ENCODE assay signal across 8 cellular contexts in genomic region chr17:44014437-44015172, GRCh38. TPM values are rescaled to one million over a fixed set of nuclear protein-coding genes. Genes with fewer than 3 reads are reported as not detected.
DNase-seq lines count a peak whose midpoint lies in the region; ATAC-seq and TF ChIP-seq lines count a peak whose summit lies in the region.

Gene TMEM101 (minus strand): TSS chr17:44014963. CDS start chr17:44014952, 11 bp downstream.

- peak within 1 kb of the TSS; percentile 67 for H3K4me2 ChIP-seq in SU-DHL-6 (ENCODE audit: low read depth, low read length, poor library complexity, severe bottlenecking)

- intact Hi-C loops in Right ventricle myocardium inferior (cut with DNase I), result loop anchor here (5.0 kb wide), 1 partner anchor 108 kb away; the partner anchor contains the start of gene HDAC5

- H3K79me2 ChIP-seq in SU-DHL-6 (ENCODE audit: insufficient read depth, low read length), result no peaks in the 10 kb centered on the region

- peak within 1 kb of the TSS; percentile 87 for H3K9ac ChIP-seq in SU-DHL-6 (ENCODE audit: low read length)

- TF ChIP-seq CTCF in HFF-Myc (IDR thresholded peaks at IDR 0.05; ENCODE audit: low read depth, low read length, missing control alignments) (no peak), SU-DHL-6 (IDR thresholded peaks at IDR 0.05; ENCODE audit: insufficient read depth, low read length, poor library complexity, severe bottlenecking) (no peak), osteocyte (IDR thresholded peaks at IDR 0.05) (no peak), thoracic aorta (IDR thresholded peaks at IDR 0.05) (no peak)

- peak; percentile 95 for ATAC-seq in activated naive CD8-positive, alpha-beta T cell treated with anti-CD3 and anti-CD28 coated beads, Interleukin-2, amount 10 ng/mL, durations not matched to agents 7 days and 5 days (ENCODE audit: low read depth)
- ATAC-seq in Right ventricle myocardium inferior, result peak; percentile 88
- peak; percentile 86 for ATAC-seq in thoracic aorta (ENCODE audit: insufficient number of reproducible peaks, low FRiP score, low read depth)

- no peak within 1 kb of the TSS; the same call in 1 of the 2 replicates for H3K27ac ChIP-seq in SU-DHL-6 (ENCODE audit: low read depth, low read length)
- peak within 1 kb of the TSS; percentile 63 to 65 for H3K27ac ChIP-seq in thoracic aorta

- H3K27ac Mint-ChIP-seq in activated naive CD8-positive, alpha-beta T cell treated with anti-CD3 and anti-CD28 coated beads, Interleukin-2, amount 10 ng/mL, durations not matched to agents 7 days and 5 days, result peak within 1 kb of the TSS; percentile 99
- peak within 1 kb of the TSS; percentile 95 for H3K27ac Mint-ChIP-seq in osteocyte (ENCODE audit: unreplicated experiment)

- H3K27me3 Mint-ChIP-seq in activated naive CD8-positive, alpha-beta T cell treated with anti-CD3 and anti-CD28 coated beads, Interleukin-2, amount 10 ng/mL, durations not matched to agents 7 days and 5 days, result no peaks in the 10 kb centered on the region
- H3K27me3 Mint-ChIP-seq in osteocyte (ENCODE audit: unreplicated experiment), result no peaks in the 10 kb centered on the region

- H3F3A ChIP-seq in SU-DHL-6 (ENCODE audit: insufficient read depth), result no peaks in the 10 kb centered on the region

- peaks cover 4% of the 10 kb centered on the region for H3K36me3 Mint-ChIP-seq in activated naive CD8-positive, alpha-beta T cell treated with anti-CD3 and anti-CD28 coated beads, Interleukin-2, amount 10 ng/mL, durations not matched to agents 7 days and 5 days
- peaks cover 6% of the 10 kb centered on the region for H3K36me3 Mint-ChIP-seq in osteocyte (ENCODE audit: unreplicated experiment)

- H3K4me1 Mint-ChIP-seq in activated naive CD8-positive, alpha-beta T cell treated with anti-CD3 and anti-CD28 coated beads, Interleukin-2, amount 10 ng/mL, durations not matched to agents 7 days and 5 days, result peaks cover 9% of the 10 kb centered on the region
- peaks cover 23% of the 10 kb centered on the region for H3K4me1 Mint-ChIP-seq in osteocyte (ENCODE audit: unreplicated experiment)

- H3K4me3 ChIP-seq in HFF-Myc (replicated peaks; ENCODE audit: low read depth, low read length) (peak within 1 kb of the TSS; percentile 99), SU-DHL-6 (ENCODE audit: insufficient read depth, low read length, poor library complexity, severe bottlenecking) (peak within 1 kb of the TSS; percentile 77), thoracic aorta (peak within 1 kb of the TSS; percentile 96)

- H3K4me1 ChIP-seq in thoracic aorta (ENCODE audit: control insufficient read depth in 1 of 2, low read depth in 2 of 2), result peaks cover 9 to 13% of the 10 kb centered on the region in 2 donors

- H3K27me3 ChIP-seq in SU-DHL-6 (ENCODE audit: low read length) (no peaks in the 10 kb centered on the region), thoracic aorta (replicated peaks; ENCODE audit: insufficient read depth) (no peaks in the 10 kb centered on the region)

- peak within 1 kb of the TSS; percentile 79 for H2AFZ ChIP-seq in SU-DHL-6 (ENCODE audit: low read depth, low read length, severe bottlenecking)

- no peaks in the 10 kb centered on the region for H3K9me2 ChIP-seq in SU-DHL-6 (replicated peaks; ENCODE audit: insufficient read depth, low read length)

- H3K9me3 Mint-ChIP-seq in activated naive CD8-positive, alpha-beta T cell treated with anti-CD3 and anti-CD28 coated beads, Interleukin-2, amount 10 ng/mL, durations not matched to agents 7 days and 5 days, result no peaks in the 10 kb centered on the region
- H3K9me3 Mint-ChIP-seq in osteocyte (ENCODE audit: unreplicated experiment), result no peaks in the 10 kb centered on the region

- DNase-seq in GDM1 (lab: John Stamatoyannopoulos, UW) (peak; percentile 80), HFF-Myc (ENCODE audit: extremely low read depth, low read depth) (peak; percentile 84), NCI-H1105 treated with DMSO at 0.1 percent for 48 hours (lab: John Stamatoyannopoulos, UW) (peak; percentile 89), Right ventricle myocardium inferior (ENCODE audit: missing footprints) (peak; percentile 96), osteocyte (ENCODE audit: extremely low spot score, unreplicated experiment) (peak; percentile 94), thoracic aorta (ENCODE audit: low spot score) (peak; percentile 76)
- DNase-seq in activated naive CD8-positive, alpha-beta T cell treated with anti-CD3 and anti-CD28 coated beads, Interleukin-2, amount 10 ng/mL, durations not matched to agents 7 days and 5 days, result peak; percentile 81

- POLR2A ChIA-PET in activated naive CD8-positive, alpha-beta T cell treated with anti-CD3 and anti-CD28 coated beads, Interleukin-2, amount 10 ng/mL, durations not matched to agents 7 days and 5 days (lab: Charles Lee), result interaction anchor here (1.0 to 1.1 kb wide), 3 partner anchors 9 to 108 kb away, joined by 3 to 4 read pairs (median 4); partner anchors contain the start of gene HDAC5

- H3K36me3 ChIP-seq in SU-DHL-6 (ENCODE audit: low read length) (no peaks in the 10 kb centered on the region), thoracic aorta (peaks cover 3% of the 10 kb centered on the region)

- no peaks in the 10 kb centered on the region for H3K9me3 ChIP-seq in SU-DHL-6 (ENCODE audit: insufficient read depth, low read length)
- no peaks in the 10 kb centered on the region for H3K9me3 ChIP-seq in thoracic aorta

- H3K4me3 Mint-ChIP-seq in activated naive CD8-positive, alpha-beta T cell treated with anti-CD3 and anti-CD28 coated beads, Interleukin-2, amount 10 ng/mL, durations not matched to agents 7 days and 5 days, result peak within 1 kb of the TSS; percentile 100
- H3K4me3 Mint-ChIP-seq in osteocyte (ENCODE audit: unreplicated experiment), result peak within 1 kb of the TSS; percentile 99

- H4K20me1 ChIP-seq in SU-DHL-6 (ENCODE audit: low read depth, low read length), result no peaks in the 10 kb centered on the region

RNA-seq across cellular contexts. Expression of gene TMEM101, which starts in this region (rescaled TPM):
- total RNA-seq in activated naive CD8-positive, alpha-beta T cell treated with anti-CD3 and anti-CD28 coated beads, Interleukin-2, amount 10 ng/mL, durations not matched to agents 7 days and 5 days, result 10 to 100 TPM; 30.3 to 31.7 TPM
- total RNA-seq in Right ventricle myocardium inferior (21.5 TPM), osteocyte (21.7 and 23.6 TPM in 2 replicates), thoracic aorta (10 to 100 TPM; 21.9 to 24.4 TPM)
